1 cellular context compared by ENCODE assay signal in genomic region chrX:42818151-42818921, GRCh38.
TF ChIP-seq lines count a peak whose summit lies in the region.

No MANE protein-coding gene starts in this region.

TF ChIP-seq in WTC11, 78 proteins besides CTCF, POLR2A, EP300 and RAD21 (continued from another document):
- TF ChIP-seq STAT6 (CRISPR knock-in tag; conservative IDR thresholded peaks at IDR 0.05; ENCODE audit: low read depth) = no peak
- TF ChIP-seq FOXP1 (CRISPR knock-in tag; IDR thresholded peaks at IDR 0.05; ENCODE audit: borderline replicate concordance) = no peak
- no peak for TF ChIP-seq USF1 (CRISPR knock-in tag; IDR thresholded peaks at IDR 0.05)
- TF ChIP-seq USF2 (CRISPR knock-in tag; IDR thresholded peaks at IDR 0.05) = no peak
- no peak for TF ChIP-seq KAT7 (CRISPR knock-in tag; IDR thresholded peaks at IDR 0.05; ENCODE audit: borderline replicate concordance)
- no peak for TF ChIP-seq AFF4 (CRISPR knock-in tag; IDR thresholded peaks at IDR 0.05; ENCODE audit: borderline replicate concordance)
- TF ChIP-seq HMGA2 (CRISPR knock-in tag; IDR thresholded peaks at IDR 0.05) = no peak
- no peak for TF ChIP-seq TEAD4 (CRISPR knock-in tag; IDR thresholded peaks at IDR 0.05)
- no peak for TF ChIP-seq PREB (CRISPR knock-in tag; IDR thresholded peaks at IDR 0.05; ENCODE audit: borderline replicate concordance)
- no peak for TF ChIP-seq TCF7 (CRISPR knock-in tag; IDR thresholded peaks at IDR 0.05; ENCODE audit: low read depth)
- no peak for TF ChIP-seq ZNF396 (CRISPR knock-in tag; IDR thresholded peaks at IDR 0.05; ENCODE audit: borderline replicate concordance)
- TF ChIP-seq SP1 (CRISPR knock-in tag; conservative IDR thresholded peaks at IDR 0.05) = no peak
- TF ChIP-seq IRF1 (CRISPR knock-in tag; IDR thresholded peaks at IDR 0.05) = no peak
- no peak for TF ChIP-seq AR (CRISPR knock-in tag; IDR thresholded peaks at IDR 0.05)
- TF ChIP-seq OVOL2 (CRISPR knock-in tag; IDR thresholded peaks at IDR 0.05; ENCODE audit: borderline replicate concordance) = no peak
